Comparison of ENCODE assay signal across 8 cellular contexts in the genomic region with DNA sequence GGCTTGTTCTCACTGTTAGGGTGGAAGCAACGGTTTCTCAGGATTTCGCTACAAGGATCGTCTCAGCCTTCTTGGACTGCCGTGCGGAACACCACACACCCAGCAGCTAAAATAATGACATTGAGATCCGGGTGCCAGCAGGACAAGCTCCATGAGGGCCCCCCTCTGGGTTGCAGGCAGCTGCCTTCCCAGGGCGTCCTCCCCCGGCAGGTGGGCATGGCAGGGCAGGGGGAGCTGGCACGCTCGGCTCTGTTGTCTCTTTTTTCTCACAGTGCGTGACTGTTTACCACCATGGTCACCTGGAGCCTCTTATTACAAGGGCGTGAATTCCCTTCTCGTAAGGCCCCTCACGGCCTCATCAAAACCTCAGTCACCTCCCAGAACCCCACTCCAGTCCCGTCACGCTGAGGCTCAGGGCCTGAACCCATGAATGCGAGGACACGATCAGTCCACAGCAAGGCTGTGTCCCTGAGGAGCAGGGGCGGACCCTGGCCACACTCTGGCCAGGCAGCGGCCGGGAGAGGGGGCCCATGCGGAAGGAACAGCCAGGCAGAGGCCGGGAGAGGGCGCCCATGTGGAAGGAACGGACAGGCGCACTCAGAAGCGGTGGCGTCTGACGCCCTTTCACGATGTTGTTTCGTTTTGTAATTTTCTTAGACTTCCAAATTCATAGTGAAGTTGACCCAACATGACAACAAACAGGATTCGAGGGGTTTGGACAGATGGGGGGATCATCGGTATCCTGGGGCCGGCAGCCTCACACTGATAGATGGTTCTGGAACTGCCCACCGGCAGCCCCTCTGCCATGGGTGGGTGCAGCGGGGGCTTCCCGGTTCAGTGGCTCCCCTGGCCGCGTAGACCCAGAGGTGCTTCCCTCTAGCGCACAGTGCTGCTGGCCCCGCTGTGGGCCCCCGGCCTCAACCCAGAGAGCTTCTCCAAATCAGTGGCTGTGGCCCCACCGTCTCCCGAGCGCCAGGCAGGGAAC. TPM values are rescaled to one million over a fixed set of nuclear protein-coding genes. Genes with fewer than 3 reads are reported as not detected.
DNase-seq lines count a peak whose midpoint lies in the region; ATAC-seq and TF ChIP-seq lines count a peak whose summit lies in the region.

No MANE protein-coding gene starts in this region.

- H3K4me1 ChIP-seq in body of pancreas (peaks cover 27% of the 10 kb centered on the region), iPS-15b (ENCODE audit: control insufficient read depth, insufficient read depth, low read length) (no peaks in the 10 kb centered on the region), gastrocnemius medialis (peaks cover 0 to 12% of the 10 kb centered on the region in 2 donors)

- H3K27ac ChIP-seq in body of pancreas (no peak overlapping the region), gastrocnemius medialis (peak overlapping the region in 2 of 4 donors; percentile 34 to 36)

- DNase-seq in DMS153 (lab: John Stamatoyannopoulos, UW), result peak; percentile 36
- peak; percentile 69 for DNase-seq in HT-29 (ENCODE audit: low spot score)
- DNase-seq in body of pancreas, result peak; percentile 56 to 77 (median 64)
- peak in 1 of 2 donors; percentile 21 for DNase-seq in gastrocnemius medialis

- TF ChIP-seq POLR2A in body of pancreas (IDR thresholded peaks at IDR 0.05), result no peak
- TF ChIP-seq POLR2A in gastrocnemius medialis (IDR thresholded peaks at IDR 0.05), result no peak

- H3K36me3 ChIP-seq in body of pancreas (replicated peaks in 1 of 2; ENCODE audit: insufficient read depth in 1 of 2, low read depth in 2 of 2) (no peaks in the 10 kb centered on the region), iPS-15b (ENCODE audit: control insufficient read depth, insufficient read depth, low read length) (no peaks in the 10 kb centered on the region), gastrocnemius medialis (no peaks in the 10 kb centered on the region)

- intact Hi-C loops in body of pancreas (cut with DNase I) (no loop called here), gastrocnemius medialis (cut with DNase I; ENCODE audit: low total_unique reads) (no loop called here)

- no peak overlapping the region for H3K9ac ChIP-seq in iPS-15b (ENCODE audit: low read depth, low read length)

- ATAC-seq in body of pancreas (peak; percentile 74), gastrocnemius medialis (peak; percentile 56 to 75), GM19328 (IDR thresholded peaks at IDR 0.05; ENCODE audit: unreplicated experiment) (no peak), HG03196 (IDR thresholded peaks at IDR 0.05; ENCODE audit: unreplicated experiment) (no peak)

- H3K4me3 ChIP-seq in body of pancreas (no peak overlapping the region), iPS-15b (ENCODE audit: low read depth, low read length) (peak overlapping the region; percentile 13), gastrocnemius medialis (peak overlapping the region; percentile 42 to 64 (median 50))

- H3K27me3 ChIP-seq in body of pancreas, result peaks cover 0 to 37% of the 10 kb centered on the region in 2 donors
- peaks cover 69% of the 10 kb centered on the region for H3K27me3 ChIP-seq in iPS-15b (ENCODE audit: control insufficient read depth, insufficient read depth, low read length)
- peaks cover 25 to 72% (median 26%) of the 10 kb centered on the region in 3 donors for H3K27me3 ChIP-seq in gastrocnemius medialis

- TF ChIP-seq CTCF in body of pancreas (IDR thresholded peaks at IDR 0.05) (peak; percentile 33 to 63 (median 45)), gastrocnemius medialis (IDR thresholded peaks at IDR 0.05 in 4 of 5, conservative IDR thresholded peaks at IDR 0.05 in 1 of 5) (peak in 4 of 5 experiments; percentile 42 to 66 (median 52))

- 20 to 28% methylated on average over 26 to 45 of the region's 45 CpGs for WGBS in body of pancreas, 2 donors

- H3K9me3 ChIP-seq in body of pancreas (no peaks in the 10 kb centered on the region), iPS-15b (ENCODE audit: control insufficient read depth, insufficient read depth, low read length) (no peaks in the 10 kb centered on the region), gastrocnemius medialis (no peaks in the 10 kb centered on the region)

- in situ Hi-C loops in gastrocnemius medialis (cut with MboI; ENCODE audit: low sequenced_read_pairs in 4 of 4), result loop anchor here in 1 of 4 donors (25.0 kb wide), 1 partner anchor 188 kb away; no protein-coding TSS in a partner anchor

TF ChIP-seq in PFSK-1, 5 proteins besides CTCF, POLR2A, EP300 and RAD21:
- TF ChIP-seq TAF1 (IDR thresholded peaks at IDR 0.05; ENCODE audit: borderline replicate concordance, insufficient read depth, low read length), result no peak
- TF ChIP-seq FOXP2 (optimal IDR thresholded peaks at IDR 0.05; ENCODE audit: borderline replicate concordance, extremely low read depth, extremely low read length, insufficient read depth), result peak; percentile 28

RNA-seq across cellular contexts. Expression of a gene that starts 10.0 kb away (rescaled TPM):
- total RNA-seq in HT-29 (2014; rRNA removed; shearing (Covaris generic)), result not detected in 2 replicates
- not detected for polyA plus RNA-seq in PFSK-1 (2012; ENCODE audit: insufficient read length, low read depth)
- total RNA-seq in body of pancreas (not detected), gastrocnemius medialis (under 1 TPM in 1 of 4 donors, not detected in 3; 0.83 TPM)

RNA-seq across cellular contexts. Expression of a gene that starts 18.2 kb away (rescaled TPM):
- total RNA-seq in HT-29 (2014; rRNA removed; shearing (Covaris generic)), result not detected in 2 replicates
- polyA plus RNA-seq in PFSK-1 (2012; ENCODE audit: insufficient read length, low read depth), result 0.79 TPM
- total RNA-seq in body of pancreas (1 to 10 TPM in 1 of 2 donors, not detected in 1; 1.0 TPM), gastrocnemius medialis (not detected)

Comparison
In these comparisons a context has a peak if more than half of its experiments do, and no peak if none do; other contexts are left out.
1. ATAC-seq: peak in body of pancreas (single experiment) and gastrocnemius medialis (2 of 2); none in GM19328 (single experiment) and HG03196 (single experiment).
2. H3K4me3 ChIP-seq: peak in iPS-15b (single experiment) and gastrocnemius medialis (4 of 4); none in body of pancreas (0 of 2).